Comparison of ENCODE assay signal across 22 cellular contexts in the genomic region with DNA sequence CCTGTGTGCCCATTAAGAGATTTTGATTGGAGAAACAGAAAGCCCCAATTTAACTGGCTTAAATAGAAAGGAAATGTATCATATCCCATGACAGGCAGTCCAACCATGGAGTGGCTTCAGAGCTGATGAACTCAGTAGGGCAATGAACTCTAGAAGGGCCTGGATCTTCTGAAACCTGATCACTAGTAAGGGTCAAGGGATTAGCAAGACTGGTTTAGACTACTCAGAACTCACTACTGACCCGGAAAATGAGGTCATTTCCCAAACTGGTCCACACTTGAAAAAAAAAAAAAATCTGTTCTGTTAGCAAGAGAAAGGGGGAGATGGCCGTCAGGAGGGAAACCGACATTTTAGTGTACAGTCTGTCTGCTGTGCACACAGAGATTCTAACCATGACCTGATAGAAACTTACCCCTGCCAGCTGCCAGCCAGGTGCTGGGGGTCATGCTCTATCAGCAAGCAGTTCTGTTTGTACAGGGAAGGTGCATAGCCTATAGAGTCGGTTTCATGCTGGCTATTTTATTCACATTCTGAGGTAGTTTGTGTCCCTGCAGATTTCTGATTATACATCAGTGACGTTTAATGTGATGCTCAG.
DNase-seq lines count a peak whose midpoint lies in the region; ATAC-seq and TF ChIP-seq lines count a peak whose summit lies in the region.
"Had no signal": no experiment of that assay in that cellular context is flagged by ENCODE, and none has a peak within 500 bp of the region (broad histone marks: within the 10 kb centered on the region; RNA-seq: fewer than 3 reads in every experiment).

No MANE protein-coding gene starts in this region.

- H3K4me3 Mint-ChIP-seq in activated CD8-positive, alpha-beta T cell treated with anti-CD3 and anti-CD28 coated beads for 36 hours, result no peak overlapping the region
- H3K4me3 Mint-ChIP-seq: activated B cell treated with CpG ODN at 0.5 μM for 24 hours; activated CD4-positive, alpha-beta memory T cell treated with anti-CD3 and anti-CD28 coated beads, Interleukin-2, amount 10 ng/mL, durations not matched to agents 7 days and 5 days; stimulated activated effector memory CD8-positive, alpha-beta T cell treated with anti-CD3 and anti-CD28 coated beads, Interleukin-12 subunit alpha, Interleukin-12 subunit beta, amount 100 ng/mL, for 72 hours had no signal

- TF ChIP-seq CTCF in activated CD8-positive, alpha-beta T cell treated with anti-CD3 and anti-CD28 coated beads for 36 hours (IDR thresholded peaks at IDR 0.05), result no peak

- CTCF ChIA-PET in activated CD8-positive, alpha-beta T cell treated with anti-CD3 and anti-CD28 coated beads for 36 hours (lab: Charles Lee), result no interaction called here

- H3K9me3 Mint-ChIP-seq in activated CD8-positive, alpha-beta T cell treated with anti-CD3 and anti-CD28 coated beads for 36 hours, result peaks cover 2% of the 10 kb centered on the region
- H3K9me3 Mint-ChIP-seq: activated B cell treated with CpG ODN at 0.5 μM for 24 hours; activated CD4-positive, alpha-beta memory T cell treated with anti-CD3 and anti-CD28 coated beads, Interleukin-2, amount 10 ng/mL, durations not matched to agents 7 days and 5 days; stimulated activated effector memory CD8-positive, alpha-beta T cell treated with anti-CD3 and anti-CD28 coated beads, Interleukin-12 subunit alpha, Interleukin-12 subunit beta, amount 100 ng/mL, for 72 hours had no signal

- no peaks in the 10 kb centered on the region for H3K27me3 Mint-ChIP-seq in activated CD8-positive, alpha-beta T cell treated with anti-CD3 and anti-CD28 coated beads for 36 hours
- H3K27me3 Mint-ChIP-seq: activated B cell treated with CpG ODN at 0.5 μM for 24 hours; activated CD4-positive, alpha-beta memory T cell treated with anti-CD3 and anti-CD28 coated beads, Interleukin-2, amount 10 ng/mL, durations not matched to agents 7 days and 5 days had no signal

- intact Hi-C loops in activated CD8-positive, alpha-beta T cell treated with anti-CD3 and anti-CD28 coated beads for 36 hours (cut with micrococcal nuclease), result no loop called here

- DNase-seq in Daoy (ENCODE audit: low read depth), result peak; percentile 33
- peak; percentile 91 for DNase-seq in NCI-H69 (lab: John Stamatoyannopoulos, UW)
- DNase-seq in left lobe of liver (ENCODE audit: low spot score), result no peak
- DNase-seq in NCI-H774 (lab: John Stamatoyannopoulos, UW), result no peak
- DNase-seq in activated T-cell treated with anti-CD3 and anti-CD28 coated beads, Interleukin-2, amount 50 U/mL, for 1 hour, result no peak
- no peak for DNase-seq in activated CD8-positive, alpha-beta T cell treated with anti-CD3 and anti-CD28 coated beads for 36 hours
- no peak for DNase-seq in NCI-H2196 treated with DMSO at 0.1 percent for 48 hours (lab: John Stamatoyannopoulos, UW; ENCODE audit: unreplicated experiment)
- DNase-seq: activated B cell treated with CpG ODN at 0.5 μM for 24 hours; activated CD4-positive, alpha-beta memory T cell treated with anti-CD3 and anti-CD28 coated beads, Interleukin-2, amount 10 ng/mL, durations not matched to agents 7 days and 5 days; amniotic stem cell; Caco-2; dorsolateral prefrontal cortex; Karpas-422; NCI-H1436; NCI-H2171; pancreas; right lobe of liver; T1000; testis had no signal

- H3K4me1 Mint-ChIP-seq in activated CD8-positive, alpha-beta T cell treated with anti-CD3 and anti-CD28 coated beads for 36 hours (ENCODE audit: low read depth), result no peaks in the 10 kb centered on the region
- H3K4me1 Mint-ChIP-seq: activated B cell treated with CpG ODN at 0.5 μM for 24 hours; activated CD4-positive, alpha-beta memory T cell treated with anti-CD3 and anti-CD28 coated beads, Interleukin-2, amount 10 ng/mL, durations not matched to agents 7 days and 5 days; stimulated activated effector memory CD8-positive, alpha-beta T cell treated with anti-CD3 and anti-CD28 coated beads, Interleukin-12 subunit alpha, Interleukin-12 subunit beta, amount 100 ng/mL, for 72 hours had no signal

- H3K27ac Mint-ChIP-seq in activated CD8-positive, alpha-beta T cell treated with anti-CD3 and anti-CD28 coated beads for 36 hours, result no peak overlapping the region
- H3K27ac Mint-ChIP-seq: activated B cell treated with CpG ODN at 0.5 μM for 24 hours; activated CD4-positive, alpha-beta memory T cell treated with anti-CD3 and anti-CD28 coated beads, Interleukin-2, amount 10 ng/mL, durations not matched to agents 7 days and 5 days; stimulated activated effector memory CD8-positive, alpha-beta T cell treated with anti-CD3 and anti-CD28 coated beads, Interleukin-12 subunit alpha, Interleukin-12 subunit beta, amount 100 ng/mL, for 72 hours had no signal

- POLR2A ChIA-PET in activated CD8-positive, alpha-beta T cell treated with anti-CD3 and anti-CD28 coated beads for 36 hours (lab: Charles Lee), result no interaction called here

- peak; percentile 70 for ATAC-seq in HG03103 (IDR thresholded peaks at IDR 0.05; ENCODE audit: low read depth, unreplicated experiment)
- ATAC-seq in left lobe of liver, result peak; percentile 47
- ATAC-seq in activated CD8-positive, alpha-beta T cell treated with anti-CD3 and anti-CD28 coated beads for 36 hours, result no peak
- ATAC-seq: A549; pancreas; stimulated activated effector memory CD8-positive, alpha-beta T cell treated with anti-CD3 and anti-CD28 coated beads, Interleukin-12 subunit alpha, Interleukin-12 subunit beta, amount 100 ng/mL, for 72 hours had no signal

- no peaks in the 10 kb centered on the region for H3K36me3 Mint-ChIP-seq in activated CD8-positive, alpha-beta T cell treated with anti-CD3 and anti-CD28 coated beads for 36 hours (ENCODE audit: low read depth)
- H3K36me3 Mint-ChIP-seq: stimulated activated effector memory CD8-positive, alpha-beta T cell treated with anti-CD3 and anti-CD28 coated beads, Interleukin-12 subunit alpha, Interleukin-12 subunit beta, amount 100 ng/mL, for 72 hours had no signal

Comparison
In these comparisons a context has a peak if more than half of its experiments do, and no peak if none do; other contexts are left out.
1. DNase-seq: peak in Daoy (single experiment) and NCI-H69 (single experiment); none in left lobe of liver (single experiment), NCI-H774 (single experiment), activated T-cell treated with anti-CD3 and anti-CD28 coated beads, Interleukin-2, amount 50 U/mL, for 1 hour (single experiment), activated CD8-positive, alpha-beta T cell treated with anti-CD3 and anti-CD28 coated beads for 36 hours (single experiment) and NCI-H2196 treated with DMSO at 0.1 percent for 48 hours (single experiment).